ENCODE assay signal across 8 cellular contexts in the genomic region with DNA sequence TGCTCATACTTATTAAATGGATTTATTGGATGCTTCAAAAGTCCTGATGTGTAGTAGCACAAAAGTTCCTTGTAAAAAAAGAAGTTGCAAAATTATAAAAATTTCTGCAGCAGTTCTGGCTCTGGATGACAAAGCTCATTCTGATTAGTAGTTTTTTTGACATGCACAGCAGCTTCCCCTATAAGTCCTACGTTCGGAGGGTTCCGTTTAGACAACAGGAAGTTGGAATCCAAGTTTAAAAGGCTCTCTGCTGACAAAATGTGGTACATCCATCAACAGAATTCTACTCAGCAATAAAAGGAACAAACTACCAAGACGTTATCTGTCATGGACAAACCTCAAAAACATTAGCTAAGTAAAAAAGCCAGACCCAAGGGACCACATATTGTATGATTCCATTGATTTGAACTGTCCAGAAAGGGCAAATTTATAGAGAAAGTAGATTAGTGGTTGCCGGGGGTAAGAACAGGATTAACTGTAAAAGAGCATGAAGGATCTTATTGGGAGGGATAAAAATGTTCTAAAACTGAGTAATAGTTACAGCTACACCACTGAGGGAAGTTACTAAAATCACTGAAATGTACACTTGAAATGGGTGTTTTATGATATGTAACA. TPM values are rescaled to one million over a fixed set of nuclear protein-coding genes. Genes with fewer than 3 reads are reported as not detected.
DNase-seq lines count a peak whose midpoint lies in the region; ATAC-seq, FAIRE-seq and TF ChIP-seq lines count a peak whose summit lies in the region.
"Not testable (repeated sequence)": the region's sequence is repeated elsewhere in the genome, so short reads cannot be mapped to it uniquely, and the experiment has no call there.

No MANE protein-coding gene starts in this region.

- not testable (repeated sequence) for H3K9me3 Mint-ChIP-seq in CD14-positive monocyte; GM23338; activated CD4-positive, alpha-beta T cell treated with anti-CD3 and anti-CD28 coated beads for 36 hours (ENCODE audit: low read depth); naive thymus-derived CD8-positive, alpha-beta T cell

- not testable (repeated sequence) for H3F3A ChIP-seq in GM23338 (replicated peaks; ENCODE audit: low read depth)

- not testable (repeated sequence) for H3K36me3 ChIP-seq in GM23338 (ENCODE audit: insufficient read depth); left lung; upper lobe of right lung

- POLR2A ChIA-PET in activated CD4-positive, alpha-beta T cell treated with anti-CD3 and anti-CD28 coated beads for 36 hours (lab: Charles Lee); naive thymus-derived CD8-positive, alpha-beta T cell (lab: Charles Lee): not testable (repeated sequence)

- H4K20me1 ChIP-seq in GM23338 (replicated peaks; ENCODE audit: insufficient read depth): not testable (repeated sequence)

- H3K27ac ChIP-seq in GM23338 (ENCODE audit: low read depth); left lung; upper lobe of right lung: not testable (repeated sequence)

- H3K4me1 ChIP-seq in GM23338 (ENCODE audit: insufficient read depth): peaks cover 35% of the 10 kb centered on the region
- not testable (repeated sequence) for H3K4me1 ChIP-seq in left lung, upper lobe of right lung

- H3K9me2 ChIP-seq in GM23338 (ENCODE audit: insufficient read depth): not testable (repeated sequence)

- H3K27ac Mint-ChIP-seq in CD14-positive monocyte (peak overlapping the region in 4 of 7 donors; percentile 4 to 84 (median 38)), GM23338 (0 out of 2 replicates have a peak overlapping the region, but pooled peaks have one; percentile 5)
- H3K27ac Mint-ChIP-seq in activated CD4-positive, alpha-beta T cell treated with anti-CD3 and anti-CD28 coated beads for 36 hours: peak overlapping the region; percentile 6
- not testable (repeated sequence) for H3K27ac Mint-ChIP-seq in naive thymus-derived CD8-positive, alpha-beta T cell

- H3K27me3 ChIP-seq in GM23338 (ENCODE audit: insufficient read depth); left lung; upper lobe of right lung: not testable (repeated sequence)

- intact Hi-C loops in CD14-positive monocyte (cut with micrococcal nuclease); activated CD4-positive, alpha-beta T cell treated with anti-CD3 and anti-CD28 coated beads for 36 hours (cut with DNase I, micrococcal nuclease); left lung (cut with DNase I); upper lobe of right lung (cut with DNase I): not testable (repeated sequence)

- H3K9me3 ChIP-seq in left lung, upper lobe of right lung: not testable (repeated sequence)

- CTCF ChIA-PET in activated CD4-positive, alpha-beta T cell treated with anti-CD3 and anti-CD28 coated beads for 36 hours (lab: Charles Lee): interaction anchor here (0.7 kb wide), 1 partner anchor 503 kb away, joined by 3 read pairs; no protein-coding TSS in a partner anchor

- H3K4me3 Mint-ChIP-seq in CD14-positive monocyte: peak overlapping the region in 1 of 2 donors; percentile 18
- not testable (repeated sequence) for H3K4me3 Mint-ChIP-seq in GM23338; activated CD4-positive, alpha-beta T cell treated with anti-CD3 and anti-CD28 coated beads for 36 hours
- peak overlapping the region in 1 of 10 donors; percentile 48 for H3K4me3 Mint-ChIP-seq in naive thymus-derived CD8-positive, alpha-beta T cell

- H3K4me2 ChIP-seq in GM23338: not testable (repeated sequence)

- H2AFZ ChIP-seq in GM23338: not testable (repeated sequence)

- not testable (repeated sequence) for TF ChIP-seq CTCF in CD14-positive monocyte (IDR thresholded peaks at IDR 0.05); GM23338 (conservative IDR thresholded peaks at IDR 0.05; ENCODE audit: low read depth in 2 of 2); left lung (IDR thresholded peaks at IDR 0.05); upper lobe of right lung (IDR thresholded peaks at IDR 0.05)

- FAIRE-seq in endometrium (lab: Jason Lieb, UNC): peak; percentile 78

- not testable (repeated sequence) for H3K79me2 ChIP-seq in GM23338 (replicated peaks; ENCODE audit: insufficient read depth)

- not testable (repeated sequence) for H3K27me3 Mint-ChIP-seq in CD14-positive monocyte (ENCODE audit: low read depth in 3 of 3); GM23338 (ENCODE audit: insufficient read depth, low read depth, poor library complexity); activated CD4-positive, alpha-beta T cell treated with anti-CD3 and anti-CD28 coated beads for 36 hours; naive thymus-derived CD8-positive, alpha-beta T cell

- H3K4me3 ChIP-seq in GM23338, left lung, upper lobe of right lung: not testable (repeated sequence)

- not testable (repeated sequence) for H3K4me1 Mint-ChIP-seq in CD14-positive monocyte; activated CD4-positive, alpha-beta T cell treated with anti-CD3 and anti-CD28 coated beads for 36 hours; naive thymus-derived CD8-positive, alpha-beta T cell
- H3K4me1 Mint-ChIP-seq in GM23338: peaks cover 56% of the 10 kb centered on the region

- DNase-seq in CD14-positive monocyte (ENCODE audit: low spot score); GM23338 (ENCODE audit: low spot score); activated CD4-positive, alpha-beta T cell treated with anti-CD3 and anti-CD28 coated beads for 36 hours; left lung; naive thymus-derived CD8-positive, alpha-beta T cell; upper lobe of right lung: not testable (repeated sequence)
- DNase-seq in NOMO-1 (lab: John Stamatoyannopoulos, UW; ENCODE audit: unreplicated experiment in 2 of 2): peak; percentile 2 to 19

- not testable (repeated sequence) for ATAC-seq in GM23338; activated CD4-positive, alpha-beta T cell treated with anti-CD3 and anti-CD28 coated beads for 36 hours
- ATAC-seq in left lung (peak; percentile 41), upper lobe of right lung (peak; percentile 67)
- peak; percentile 41 to 57 for ATAC-seq in naive thymus-derived CD8-positive, alpha-beta T cell

- not testable (repeated sequence) for H3K36me3 Mint-ChIP-seq in CD14-positive monocyte; GM23338 (ENCODE audit: low read depth); activated CD4-positive, alpha-beta T cell treated with anti-CD3 and anti-CD28 coated beads for 36 hours (ENCODE audit: low read depth)
- H3K36me3 Mint-ChIP-seq in naive thymus-derived CD8-positive, alpha-beta T cell: peaks cover 0 to 11% (median 0%) of the 10 kb centered on the region in 3 donors

RNA-seq across cellular contexts. Expression of a gene that starts 43.5 kb away (rescaled TPM):
- polyA plus RNA-seq in CD14-positive monocyte: under 1 TPM; 0.08 to 0.17 TPM
- 27.4 and 29.7 TPM in 2 replicates for total RNA-seq in GM23338 (2014; rRNA removed; shearing (Covaris generic))
- polyA plus RNA-seq in GM23338 (2016; fragmentation: Nextera tagmentation; extraction: Ambion mirVana): 6.1 and 7.6 TPM in 2 replicates
- total RNA-seq in activated CD4-positive, alpha-beta T cell treated with anti-CD3 and anti-CD28 coated beads for 36 hours: 1 to 10 TPM; 2.3 to 3.0 TPM
- total RNA-seq in left lung: 1 to 10 TPM; 4.6 to 5.9 TPM
- total RNA-seq in naive thymus-derived CD8-positive, alpha-beta T cell: 10 to 100 TPM; 12.1 to 12.2 TPM
- 1 to 10 TPM; 1.9 to 2.5 (median 2.2) TPM for polyA plus RNA-seq in naive thymus-derived CD8-positive, alpha-beta T cell
- 6.3 TPM for total RNA-seq in upper lobe of right lung

RNA-seq across cellular contexts. Expression of a gene that starts 53.0 kb away (rescaled TPM):
- polyA plus RNA-seq in CD14-positive monocyte (1 to 10 TPM; 5.6 to 9.9 TPM), GM23338 (2016; fragmentation: Nextera tagmentation; extraction: Ambion mirVana) (53.7 and 64.8 TPM in 2 replicates)
- total RNA-seq in GM23338 (2014; rRNA removed; shearing (Covaris generic)): 23.8 and 24.9 TPM in 2 replicates
- 10 to 100 TPM; 48.5 to 61.9 TPM for total RNA-seq in activated CD4-positive, alpha-beta T cell treated with anti-CD3 and anti-CD28 coated beads for 36 hours
- total RNA-seq in left lung (10 to 100 TPM; 22.1 to 28.8 TPM), upper lobe of right lung (27.9 TPM)
- 10 to 100 TPM; 55.7 to 58.6 TPM for total RNA-seq in naive thymus-derived CD8-positive, alpha-beta T cell
- polyA plus RNA-seq in naive thymus-derived CD8-positive, alpha-beta T cell: 10 to 100 TPM; 21.5 to 33.6 (median 24.1) TPM

RNA-seq across cellular contexts. Expression of a gene that starts 53.4 kb away (rescaled TPM):
- polyA plus RNA-seq in CD14-positive monocyte (10 to 100 TPM; 24.7 to 29.0 TPM), GM23338 (2016; fragmentation: Nextera tagmentation; extraction: Ambion mirVana) (26.2 and 31.1 TPM in 2 replicates)
- 8.4 and 9.9 TPM in 2 replicates for total RNA-seq in GM23338 (2014; rRNA removed; shearing (Covaris generic))
- total RNA-seq in activated CD4-positive, alpha-beta T cell treated with anti-CD3 and anti-CD28 coated beads for 36 hours: 10 to 100 TPM; 10.2 to 13.6 TPM
- total RNA-seq in left lung (10 to 100 TPM; 15.6 to 18.5 TPM), upper lobe of right lung (19.5 TPM)
- total RNA-seq in naive thymus-derived CD8-positive, alpha-beta T cell: 10 to 100 TPM; 19.0 to 21.2 TPM
- polyA plus RNA-seq in naive thymus-derived CD8-positive, alpha-beta T cell: 10 to 100 TPM; 20.9 to 25.1 (median 22.2) TPM
